15 cellular contexts compared by ENCODE assay signal in the genomic region with DNA sequence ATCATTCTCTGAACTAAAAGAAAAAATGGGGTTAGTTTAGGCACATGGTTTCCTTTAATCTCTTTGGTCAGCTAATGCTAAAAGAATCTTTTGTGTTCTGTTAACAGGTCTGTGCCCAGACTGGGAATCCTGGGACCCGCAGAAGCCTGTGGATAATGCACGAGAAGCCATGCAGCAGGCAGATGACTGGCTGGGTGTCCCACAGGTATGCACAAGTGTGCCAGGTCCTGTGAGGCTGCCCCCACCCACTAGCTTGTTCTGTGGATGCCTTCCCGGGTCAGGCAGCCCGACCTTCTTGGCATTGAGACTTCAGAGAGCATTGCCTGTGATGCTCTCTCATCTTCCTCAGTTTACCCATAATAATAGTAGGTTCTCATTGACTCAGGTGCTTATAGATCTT.
DNase-seq lines count a peak whose midpoint lies in the region; ATAC-seq and TF ChIP-seq lines count a peak whose summit lies in the region.
"Had no signal": no experiment of that assay in that cellular context is flagged by ENCODE, and none has a peak within 500 bp of the region (broad histone marks: within the 10 kb centered on the region; RNA-seq: fewer than 3 reads in every experiment).

No MANE protein-coding gene starts in this region.

- H3K4me3 ChIP-seq in RWPE2 (ENCODE audit: severe bottlenecking) (no peak overlapping the region), gastroesophageal sphincter (no peak overlapping the region), thyroid gland (replicated peaks in 1 of 3) (no peak overlapping the region), colonic mucosa (no peak overlapping the region)
- H3K4me3 ChIP-seq: BLaER1, GM12878 had no signal

- CTCF ChIA-PET in activated naive CD4-positive, alpha-beta T cell treated with anti-CD3 and anti-CD28 coated beads for 36 hours (lab: Charles Lee) = no interaction called here

- H3K9me3 ChIP-seq in RWPE2 (ENCODE audit: severe bottlenecking) = no peaks in the 10 kb centered on the region
- no peaks in the 10 kb centered on the region for H3K9me3 ChIP-seq in gastroesophageal sphincter
- no peaks in the 10 kb centered on the region for H3K9me3 ChIP-seq in thyroid gland
- H3K9me3 ChIP-seq in colonic mucosa = no peaks in the 10 kb centered on the region

- no peak for ATAC-seq in activated naive CD4-positive, alpha-beta T cell treated with anti-CD3 and anti-CD28 coated beads, Interleukin-2, amount 50 U/mL, for 72 hours
- ATAC-seq in RWPE2 (ENCODE audit: low read depth) (no peak), gastroesophageal sphincter (no peak)
- ATAC-seq: GM12878, HepG2 had no signal

- no peak for TF ChIP-seq EP300 in gastroesophageal sphincter (IDR thresholded peaks at IDR 0.05)

- peaks cover 61% of the 10 kb centered on the region for H3K4me1 Mint-ChIP-seq in activated naive CD4-positive, alpha-beta T cell treated with anti-CD3 and anti-CD28 coated beads for 36 hours (ENCODE audit: low read depth)

- H3K36me3 ChIP-seq in RWPE2 (ENCODE audit: low read depth) = peaks cover 99% of the 10 kb centered on the region
- H3K36me3 ChIP-seq in gastroesophageal sphincter = peaks cover 0 to 51% of the 10 kb centered on the region in 2 donors
- no peaks in the 10 kb centered on the region for H3K36me3 ChIP-seq in thyroid gland
- no peaks in the 10 kb centered on the region for H3K36me3 ChIP-seq in colonic mucosa

- H3K4me1 ChIP-seq in RWPE2 (ENCODE audit: insufficient read depth, poor library complexity, severe bottlenecking) = peaks cover 3% of the 10 kb centered on the region
- peaks cover 0 to 39% (median 12%) of the 10 kb centered on the region in 3 donors for H3K4me1 ChIP-seq in gastroesophageal sphincter
- peaks cover 26 to 43% of the 10 kb centered on the region in 2 donors for H3K4me1 ChIP-seq in thyroid gland
- no peaks in the 10 kb centered on the region for H3K4me1 ChIP-seq in colonic mucosa

- no peaks in the 10 kb centered on the region for H3K9me3 Mint-ChIP-seq in activated naive CD4-positive, alpha-beta T cell treated with anti-CD3 and anti-CD28 coated beads for 36 hours
- H3K9me3 Mint-ChIP-seq in activated naive CD4-positive, alpha-beta T cell treated with anti-CD3 and anti-CD28 coated beads, Interleukin-2, amount 50 U/mL, for 72 hours = peaks cover 0 to 10% of the 10 kb centered on the region in 2 donors
- H3K9me3 Mint-ChIP-seq: HFFc6 had no signal

- WGBS in gastroesophageal sphincter (ENCODE audit: low coverage in 1 of 2), 2 donors = 100% methylated on average over 2 of the region's 4 CpGs; no CpG with 5 or more reads in 1 of the 2 donors
- WGBS in thyroid gland, 2 donors = 87 to 88% methylated on average over 4 of the region's 4 CpGs

- peaks cover 19% of the 10 kb centered on the region for H3K36me3 Mint-ChIP-seq in activated naive CD4-positive, alpha-beta T cell treated with anti-CD3 and anti-CD28 coated beads for 36 hours (ENCODE audit: low read depth)
- H3K36me3 Mint-ChIP-seq in activated naive CD4-positive, alpha-beta T cell treated with anti-CD3 and anti-CD28 coated beads, Interleukin-2, amount 50 U/mL, for 72 hours = peaks cover 16 to 22% of the 10 kb centered on the region in 2 donors

- peak overlapping the region; percentile 6 for H3K27ac ChIP-seq in RWPE2 (ENCODE audit: poor library complexity, severe bottlenecking)
- peak overlapping the region in 3 of 4 donors; percentile 2 to 43 (median 22) for H3K27ac ChIP-seq in gastroesophageal sphincter
- H3K27ac ChIP-seq in thyroid gland = peak overlapping the region; percentile 7 to 85 (median 77)
- H3K27ac ChIP-seq in colonic mucosa = no peak overlapping the region
- H3K27ac ChIP-seq: 22Rv1, BLaER1 had no signal

- no peak for TF ChIP-seq CTCF in RWPE2 (IDR thresholded peaks at IDR 0.05; ENCODE audit: poor library complexity, severe bottlenecking)
- no peak for TF ChIP-seq CTCF in gastroesophageal sphincter (IDR thresholded peaks at IDR 0.05)
- TF ChIP-seq CTCF in thyroid gland (IDR thresholded peaks at IDR 0.05) = no peak
- TF ChIP-seq CTCF in colonic mucosa (IDR thresholded peaks at IDR 0.05) = no peak

- H3K27me3 Mint-ChIP-seq in activated naive CD4-positive, alpha-beta T cell treated with anti-CD3 and anti-CD28 coated beads for 36 hours (ENCODE audit: low read depth) = no peaks in the 10 kb centered on the region

- H3K9ac ChIP-seq in colonic mucosa (ENCODE audit: low read depth in 2 of 2, low read length in 2 of 2) = no peak overlapping the region
- H3K9ac ChIP-seq: BLaER1 had no signal

- no peaks in the 10 kb centered on the region for H3K27me3 ChIP-seq in RWPE2 (ENCODE audit: insufficient read depth, poor library complexity, severe bottlenecking)
- no peaks in the 10 kb centered on the region for H3K27me3 ChIP-seq in gastroesophageal sphincter
- H3K27me3 ChIP-seq in thyroid gland = no peaks in the 10 kb centered on the region
- H3K27me3 ChIP-seq in colonic mucosa = no peaks in the 10 kb centered on the region
- H3K27me3 ChIP-seq: BLaER1 had no signal

- intact Hi-C loops in activated naive CD4-positive, alpha-beta T cell treated with anti-CD3 and anti-CD28 coated beads for 36 hours (cut with micrococcal nuclease) = no loop called here
- intact Hi-C loops in thyroid gland (cut with DNase I) (no loop called here), colonic mucosa (cut with DNase I) (no loop called here)

- peak overlapping the region; percentile 47 for H3K27ac Mint-ChIP-seq in activated naive CD4-positive, alpha-beta T cell treated with anti-CD3 and anti-CD28 coated beads for 36 hours
- no peak overlapping the region for H3K27ac Mint-ChIP-seq in activated naive CD4-positive, alpha-beta T cell treated with anti-CD3 and anti-CD28 coated beads, Interleukin-2, amount 50 U/mL, for 72 hours
- H3K27ac Mint-ChIP-seq: HFFc6 had no signal

- no peak for DNase-seq in activated naive CD4-positive, alpha-beta T cell treated with anti-CD3 and anti-CD28 coated beads for 36 hours
- DNase-seq in activated naive CD4-positive, alpha-beta T cell treated with anti-CD3 and anti-CD28 coated beads, Interleukin-2, amount 50 U/mL, for 72 hours (ENCODE audit: low spot score in 2 of 2) = no peak
- DNase-seq in RWPE2 (ENCODE audit: low spot score) = no peak
- DNase-seq in thyroid gland = peak in 1 of 2 donors; percentile 21
- DNase-seq in colonic mucosa = no peak
- DNase-seq in DMS153 treated with DMSO at 0.1 percent for 48 hours (lab: John Stamatoyannopoulos, UW; ENCODE audit: unreplicated experiment) = no peak
- no peak for DNase-seq in GDM1 (lab: John Stamatoyannopoulos, UW)
- DNase-seq: AML-193, HCEC 1CT, HFFc6 had no signal

- TF ChIP-seq POLR2A in gastroesophageal sphincter (IDR thresholded peaks at IDR 0.05) (no peak), thyroid gland (IDR thresholded peaks at IDR 0.05) (no peak)

- H3K4me3 Mint-ChIP-seq in activated naive CD4-positive, alpha-beta T cell treated with anti-CD3 and anti-CD28 coated beads for 36 hours = no peak overlapping the region
- H3K4me3 Mint-ChIP-seq: HFFc6 had no signal
